ENCODE assay signal across 32 cellular contexts in genomic region chr1:161935264-161935663, GRCh38.
"Had no signal": no experiment of that assay in that cellular context is flagged by ENCODE, and none has a peak within 500 bp of the region (broad histone marks: within the 10 kb centered on the region; RNA-seq: fewer than 3 reads in every experiment).

No MANE protein-coding gene starts in this region.

- ATAC-seq: activated CD4-positive, CD25-positive, alpha-beta regulatory T cell treated with anti-CD3 and anti-CD28 coated beads, Interleukin-2, amount 50 U/mL, for 24 hours; esophagus mucosa; foreskin keratinocyte; heart left ventricle; left colon; pancreas; sciatic nerve; stimulated activated naive CD8-positive, alpha-beta T cell treated with anti-CD3 and anti-CD28 coated beads, Interleukin-15, Interleukin-2, amounts not matched to agents 100 U/mL and 50 U/mL, for 24 hours had no signal

- H3K4me1 Mint-ChIP-seq: endodermal cell, mesothelial cell of epicardium, neural crest cell had no signal

- H3K27ac Mint-ChIP-seq: dendritic cell treated with granulocyte-macrophage colony-stimulating factor and Interleukin-4, amounts not matched to agents 40 ng/mL and 50 ng/mL, for 4 days; endodermal cell; mesothelial cell of epicardium; naive B cell had no signal

- H3K9me3 ChIP-seq: heart left ventricle, pancreas, prostate gland, thoracic aorta, uterus had no signal

- H3K4me3 Mint-ChIP-seq: dendritic cell treated with granulocyte-macrophage colony-stimulating factor and Interleukin-4, amounts not matched to agents 40 ng/mL and 50 ng/mL, for 4 days; endodermal cell; mesothelial cell of epicardium; naive B cell; neural crest cell had no signal

- H3K27ac ChIP-seq: foreskin keratinocyte, pancreas, prostate gland, thoracic aorta, uterus, VCaP had no signal

- H3K27me3 Mint-ChIP-seq: central memory CD8-positive, alpha-beta T cell; dendritic cell treated with granulocyte-macrophage colony-stimulating factor and Interleukin-4, amounts not matched to agents 40 ng/mL and 50 ng/mL, for 4 days; naive B cell had no signal

- H3K36me3 ChIP-seq: prostate gland, thoracic aorta, uterus had no signal

- H3K4me1 ChIP-seq: foreskin keratinocyte, pancreas, prostate gland had no signal

- DNase-seq: activated CD4-positive, alpha-beta T cell treated with anti-CD3 and anti-CD28 coated beads, Interleukin-2, amount 50 U/mL, for 1 hour; activated CD8-positive, alpha-beta memory T cell treated with anti-CD3 and anti-CD28 coated beads for 24 hours; activated gamma-delta T cell treated with Interleukin-2 at 50 U/mL for 16 hours; endodermal cell; foreskin keratinocyte; heart left ventricle; hypothalamus; immature natural killer cell; kidney; left colon; mammary epithelial cell; naive B cell; nucleus accumbens; pancreas; retina; stimulated activated CD4-positive, alpha-beta T cell treated with anti-CD3 and anti-CD28 coated beads, Interleukin-12 subunit alpha, Interleukin-12 subunit beta, amount 100 ng/mL, for 4 hours; stimulated activated CD4-positive, alpha-beta T cell treated with anti-CD3 and anti-CD28 coated beads, Interleukin-4, amount 100 ng/mL, for 1 hour; stimulated activated naive CD8-positive, alpha-beta T cell treated with anti-CD3 and anti-CD28 coated beads, Interleukin-15, Interleukin-2, amounts not matched to agents 100 U/mL and 50 U/mL, for 24 hours; T-helper 9 cell; trophoblast cell; uterus had no signal

- H3K9me3 Mint-ChIP-seq: central memory CD8-positive, alpha-beta T cell; dendritic cell treated with granulocyte-macrophage colony-stimulating factor and Interleukin-4, amounts not matched to agents 40 ng/mL and 50 ng/mL, for 4 days; endodermal cell; immature natural killer cell; mesothelial cell of epicardium; naive B cell; neural crest cell had no signal

- H3K4me3 ChIP-seq: heart left ventricle, pancreas, prostate gland, skin epidermis, thoracic aorta, uterus had no signal

- H3K27me3 ChIP-seq: foreskin keratinocyte, heart left ventricle, pancreas, uterus had no signal
